In genomic region chr7:128497405-128497804, GRCh38 we compare ENCODE assay signal across 26 cellular contexts. TPM values are rescaled to one million over a fixed set of nuclear protein-coding genes. Genes with fewer than 3 reads are reported as not detected.
DNase-seq lines count a peak whose midpoint lies in the region; ATAC-seq, FAIRE-seq and TF ChIP-seq lines count a peak whose summit lies in the region.
"Had no signal": no experiment of that assay in that cellular context is flagged by ENCODE, and none has a peak within 500 bp of the region (broad histone marks: within the 10 kb centered on the region; RNA-seq: fewer than 3 reads in every experiment).

No MANE protein-coding gene starts in this region.

- H2BK12ac ChIP-seq in trophoblast cell (ENCODE audit: low read length) (no peak overlapping the region), H9 (ENCODE audit: insufficient read length, low read depth, low read length) (no peak overlapping the region)

- H3K4me1 ChIP-seq in trophoblast cell (ENCODE audit: control insufficient read depth in 1 of 2, insufficient read depth in 2 of 2, low read length in 2 of 2) (no peaks in the 10 kb centered on the region), H9 (ENCODE audit: insufficient read depth, low read length) (no peaks in the 10 kb centered on the region)
- H3K4me1 ChIP-seq: A549; BE2C; BLaER1 treated with 17β-estradiol and CSF1 and Interleukin-3, amounts not matched to agents 10 nM and 100 nM had no signal

- no peaks in the 10 kb centered on the region for H4K20me1 ChIP-seq in H9 (ENCODE audit: control insufficient read depth, insufficient read depth, insufficient read length)

- no peak overlapping the region; a peak in 1 of 7 replicates for H3K27ac Mint-ChIP-seq in H9
- H3K27ac Mint-ChIP-seq: CD4-positive, alpha-beta T cell had no signal

- H4K5ac ChIP-seq in H9 (ENCODE audit: insufficient read length, low read depth, low read length): no peak overlapping the region

- no peak overlapping the region for H4K12ac ChIP-seq in trophoblast cell (ENCODE audit: low read depth, low read length)

- H3K27ac ChIP-seq in 22Rv1: 0 out of 2 replicates have a peak overlapping the region, but pooled peaks have one; percentile 26
- no peak overlapping the region for H3K27ac ChIP-seq in trophoblast cell (ENCODE audit: low read depth, low read length)
- no peak overlapping the region for H3K27ac ChIP-seq in H9 (ENCODE audit: insufficient read length, low read depth, low read length)
- H3K27ac ChIP-seq: A549; BLaER1 treated with 17β-estradiol and CSF1 and Interleukin-3, amounts not matched to agents 10 nM and 100 nM; GM23248 had no signal

- no peak overlapping the region for H3K4me3 Mint-ChIP-seq in H9
- H3K4me3 Mint-ChIP-seq: CD14-positive monocyte; CD4-positive, alpha-beta T cell; CD8-positive, alpha-beta memory T cell had no signal

- H3K4me1 Mint-ChIP-seq in H9: no peaks in the 10 kb centered on the region
- H3K4me1 Mint-ChIP-seq: CD14-positive monocyte; CD8-positive, alpha-beta memory T cell had no signal

- H2AK5ac ChIP-seq in trophoblast cell (ENCODE audit: low read length): no peak overlapping the region
- no peak overlapping the region for H2AK5ac ChIP-seq in H9 (ENCODE audit: insufficient read length, low read length)

- H3K4ac ChIP-seq in trophoblast cell (ENCODE audit: low read depth, low read length): no peak overlapping the region
- H3K4ac ChIP-seq in H9 (ENCODE audit: low read depth, low read length): no peak overlapping the region

- H3K18ac ChIP-seq in trophoblast cell (ENCODE audit: low read length): no peak overlapping the region
- H3K18ac ChIP-seq in H9 (ENCODE audit: insufficient read length, low read depth, low read length): no peak overlapping the region

- no peak overlapping the region for H3T11ph ChIP-seq in H9 (ENCODE audit: low read length)

- no peak overlapping the region for H2BK5ac ChIP-seq in trophoblast cell (ENCODE audit: low read depth, low read length, poor library complexity)
- no peak overlapping the region for H2BK5ac ChIP-seq in H9 (ENCODE audit: insufficient read length, low read length)

- no peak for DNase-seq in bronchial epithelial cell (ENCODE audit: low read depth)
- DNase-seq in trophoblast cell: no peak
- DNase-seq in H9: no peak
- DNase-seq: 8988T; ACHN; AML-193; BE2C; CD4-positive, alpha-beta T cell; CD8-positive, alpha-beta memory T cell; DMS 273 treated with DMSO at 0.1 percent for 48 hours; DMS79; EL; GDM1; GM23248; H7 had no signal

- peaks cover 27 to 74% (median 64%) of the 10 kb centered on the region in 3 experiments for H3K36me3 Mint-ChIP-seq in H9 (ENCODE audit: insufficient read depth in 1 of 3, low read depth in 3 of 3)

- FAIRE-seq in bronchial epithelial cell (lab: Jason Lieb, UNC): peak; percentile 23
- FAIRE-seq: A549, D721Med, GM12878, GM19239, H1 had no signal

- no peaks in the 10 kb centered on the region for H3K9me3 Mint-ChIP-seq in H9
- H3K9me3 Mint-ChIP-seq: CD14-positive monocyte; CD4-positive, alpha-beta T cell; CD8-positive, alpha-beta memory T cell had no signal

- H3K36me3 ChIP-seq in bronchial epithelial cell (ENCODE audit: control insufficient read depth, insufficient read depth, low read length) (peaks cover 8% of the 10 kb centered on the region), trophoblast cell (ENCODE audit: control insufficient read depth in 1 of 2, insufficient read depth in 2 of 2, low read length in 2 of 2) (peaks cover 21 to 26% of the 10 kb centered on the region in 2 experiments)

- WGBS in trophoblast cell (ENCODE audit: extremely low coverage, insufficient coverage, insufficient read length): no CpG with 5 or more reads among the region's 9 CpGs
- WGBS in H9 (ENCODE audit: extremely low coverage, insufficient read length, low lambda C conversion rate): no CpG with 5 or more reads among the region's 9 CpGs

- H2BK120ac ChIP-seq in trophoblast cell (ENCODE audit: insufficient read depth, low read length, poor library complexity): no peak overlapping the region
- no peak overlapping the region for H2BK120ac ChIP-seq in H9 (ENCODE audit: low read depth, low read length, poor library complexity, severe bottlenecking)

- no peak for ATAC-seq in HG03039 (IDR thresholded peaks at IDR 0.05; ENCODE audit: unreplicated experiment)
- no peak for ATAC-seq in HG02981 (IDR thresholded peaks at IDR 0.05; ENCODE audit: unreplicated experiment)
- ATAC-seq: A549, GM12878, HCT116 had no signal

- H3K14ac ChIP-seq in trophoblast cell (ENCODE audit: low read length) (no peak overlapping the region), H9 (ENCODE audit: insufficient read depth, low read length) (no peak overlapping the region)

- H2BK20ac ChIP-seq in H9 (ENCODE audit: low read depth, low read length, poor library complexity, severe bottlenecking): no peak overlapping the region

- H3K4me2 ChIP-seq in trophoblast cell (ENCODE audit: low read length) (no peak overlapping the region), H9 (ENCODE audit: insufficient read depth, insufficient read length, low read length) (no peak overlapping the region)
- H3K4me2 ChIP-seq: A549; BLaER1 treated with 17β-estradiol and CSF1 and Interleukin-3, amounts not matched to agents 10 nM and 100 nM had no signal

- no peak for TF ChIP-seq CTCF in 22Rv1 (IDR thresholded peaks at IDR 0.05)
- TF ChIP-seq CTCF in bronchial epithelial cell (IDR thresholded peaks at IDR 0.05; ENCODE audit: insufficient read depth, low read length, severe bottlenecking): no peak
- TF ChIP-seq CTCF in H9 (conservative IDR thresholded peaks at IDR 0.05): no peak

- H4K91ac ChIP-seq in trophoblast cell (ENCODE audit: low read depth, low read length) (no peak overlapping the region), H9 (ENCODE audit: insufficient read length, low read depth, low read length) (no peak overlapping the region)

- H3K23me2 ChIP-seq in H9 (ENCODE audit: insufficient read length, low read depth, low read length, poor library complexity, severe bottlenecking): no peaks in the 10 kb centered on the region

- no peaks in the 10 kb centered on the region for H3K27me3 Mint-ChIP-seq in H9 (ENCODE audit: low read depth)
- H3K27me3 Mint-ChIP-seq: CD4-positive, alpha-beta T cell; CD8-positive, alpha-beta memory T cell had no signal

- H4K8ac ChIP-seq in trophoblast cell (ENCODE audit: low read depth, low read length) (no peak overlapping the region), H9 (replicated peaks; ENCODE audit: insufficient read length, low read depth, low read length) (no peak overlapping the region)

- no peak overlapping the region for H3K4me3 ChIP-seq in bronchial epithelial cell (ENCODE audit: low read depth, low read length)
- H3K4me3 ChIP-seq in trophoblast cell (ENCODE audit: low read depth, low read length): no peak overlapping the region
- H3K4me3 ChIP-seq: A549; BLaER1 treated with 17β-estradiol and CSF1 and Interleukin-3, amounts not matched to agents 10 nM and 100 nM; GM12878; GM23248 had no signal

- no peak overlapping the region for H3K23ac ChIP-seq in trophoblast cell (ENCODE audit: low read length)
- H3K23ac ChIP-seq in H9 (ENCODE audit: insufficient read length, low read depth, low read length): no peak overlapping the region

- no peak overlapping the region for H2AFZ ChIP-seq in trophoblast cell (ENCODE audit: insufficient read depth, low read length, poor library complexity)
- H2AFZ ChIP-seq in H9 (ENCODE audit: low read length): no peak overlapping the region
- H2AFZ ChIP-seq: GM23248 had no signal

- no peak overlapping the region for H2BK15ac ChIP-seq in H9 (ENCODE audit: low read depth, low read length)

- H3K79me2 ChIP-seq in trophoblast cell (ENCODE audit: control insufficient read depth, insufficient read depth, low read length, poor library complexity): no peaks in the 10 kb centered on the region
- no peaks in the 10 kb centered on the region for H3K79me2 ChIP-seq in H9 (ENCODE audit: insufficient read depth, low read length)

- H3K27me3 ChIP-seq in bronchial epithelial cell (ENCODE audit: control insufficient read depth, insufficient read depth, low read length): no peaks in the 10 kb centered on the region
- H3K27me3 ChIP-seq in trophoblast cell (ENCODE audit: insufficient read depth, low read length): no peaks in the 10 kb centered on the region
- H3K27me3 ChIP-seq in H9 (ENCODE audit: insufficient read depth, low read length): no peaks in the 10 kb centered on the region
- H3K27me3 ChIP-seq: BE2C; BLaER1 treated with 17β-estradiol and CSF1 and Interleukin-3, amounts not matched to agents 10 nM and 100 nM had no signal

- H3K79me1 ChIP-seq in trophoblast cell (ENCODE audit: low read length) (no peaks in the 10 kb centered on the region), H9 (ENCODE audit: insufficient read depth, low read depth, low read length, poor library complexity, severe bottlenecking) (no peaks in the 10 kb centered on the region)

- peak overlapping the region; percentile 64 for H3K9ac ChIP-seq in trophoblast cell (ENCODE audit: low read length)
- H3K9ac ChIP-seq in H9 (ENCODE audit: extremely low read depth, insufficient read length, low read length): no peak overlapping the region
- H3K9ac ChIP-seq: BLaER1 treated with 17β-estradiol and CSF1 and Interleukin-3, amounts not matched to agents 10 nM and 100 nM; GM23248 had no signal

- H3K9me3 ChIP-seq in trophoblast cell (ENCODE audit: insufficient read depth, low read depth, low read length) (no peaks in the 10 kb centered on the region), H9 (ENCODE audit: control insufficient read depth, low read depth, low read length) (no peaks in the 10 kb centered on the region)
- H3K9me3 ChIP-seq: A549; BE2C; BLaER1 treated with 17β-estradiol and CSF1 and Interleukin-3, amounts not matched to agents 10 nM and 100 nM had no signal

- no peak overlapping the region for H3K56ac ChIP-seq in H9 (ENCODE audit: insufficient read length, low read depth, low read length)

RNA-seq across cellular contexts. Expression of gene METTL2B, which starts 20.9 kb away (rescaled TPM):
- 34.2 and 38.3 TPM in 2 replicates for total RNA-seq in bronchial epithelial cell
- 24.4 and 24.5 TPM in 2 replicates for polyA plus RNA-seq in trophoblast cell (2013)
- 44.3 and 49.6 TPM in 2 replicates for total RNA-seq in H9 (2021)

RNA-seq across cellular contexts. Expression of gene HILPDA, which starts 41.7 kb away (rescaled TPM):
- total RNA-seq in bronchial epithelial cell (41.1 and 70.4 TPM in 2 replicates), H9 (2021) (23.1 and 23.3 TPM in 2 replicates)
- polyA plus RNA-seq in trophoblast cell (2013): 43.1 and 43.2 TPM in 2 replicates
